Comparison of ENCODE assay signal across 26 cellular contexts in the genomic region with DNA sequence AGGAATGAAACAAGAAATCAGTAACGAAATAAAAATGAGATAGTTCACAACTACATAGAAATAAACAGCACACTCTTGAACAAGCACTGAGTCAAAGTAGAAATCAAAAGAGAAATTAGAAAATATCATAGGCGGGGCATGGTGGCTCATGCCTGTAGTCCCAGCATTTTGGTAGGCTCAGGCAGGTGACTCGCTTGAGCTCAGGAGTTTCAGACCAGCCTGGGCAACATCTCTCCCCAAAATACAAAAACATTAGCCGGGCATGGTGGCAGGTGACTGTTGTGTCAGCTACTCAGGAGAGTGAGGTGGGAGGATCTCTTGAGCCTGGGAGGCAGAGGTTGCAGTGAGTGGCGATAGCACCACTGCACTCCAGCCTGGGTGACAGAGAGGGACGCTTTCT.
DNase-seq lines count a peak whose midpoint lies in the region; FAIRE-seq and TF ChIP-seq lines count a peak whose summit lies in the region.
"Had no signal": no experiment of that assay in that cellular context is flagged by ENCODE, and none has a peak within 500 bp of the region (broad histone marks: within the 10 kb centered on the region; RNA-seq: fewer than 3 reads in every experiment).

No MANE protein-coding gene starts in this region.

- no peak for TF ChIP-seq EP300 in sigmoid colon (IDR thresholded peaks at IDR 0.05)

- POLR2A ChIA-PET in MCF 10A (lab: Yijun Ruan, JAX) = no interaction called here
- POLR2A ChIA-PET in activated CD4-positive, alpha-beta memory T cell treated with anti-CD3 and anti-CD28 coated beads, Interleukin-2, amount 10 ng/mL, durations not matched to agents 7 days and 5 days (lab: Charles Lee) = no interaction called here

- H4K20me1 ChIP-seq in mammary epithelial cell (ENCODE audit: insufficient read depth, low read length) = no peaks in the 10 kb centered on the region
- H4K20me1 ChIP-seq: BLaER1 treated with 17β-estradiol and CSF1 and Interleukin-3, amounts not matched to agents 10 nM and 100 nM had no signal

- no peak overlapping the region for H2AFZ ChIP-seq in mammary epithelial cell (ENCODE audit: low read depth, low read length)
- H2AFZ ChIP-seq: GM23338 had no signal

- dilution Hi-C loops in mammary epithelial cell (cut with HindIII; ENCODE audit: low sequenced_read_pairs) = no loop called here

- H3K4me1 ChIP-seq in mammary epithelial cell (ENCODE audit: insufficient read depth, low read length) (no peaks in the 10 kb centered on the region), sigmoid colon (no peaks in the 10 kb centered on the region)
- H3K4me1 ChIP-seq: BE2C; BLaER1 treated with 17β-estradiol and CSF1 and Interleukin-3, amounts not matched to agents 10 nM and 100 nM had no signal

- H3K9me3 ChIP-seq in mammary epithelial cell (replicated peaks; ENCODE audit: insufficient read depth, low read length) (no peaks in the 10 kb centered on the region), sigmoid colon (no peaks in the 10 kb centered on the region)
- H3K9me3 ChIP-seq: BE2C; BLaER1 treated with 17β-estradiol and CSF1 and Interleukin-3, amounts not matched to agents 10 nM and 100 nM had no signal

- TF ChIP-seq CTCF in mammary epithelial cell (conservative IDR thresholded peaks at IDR 0.05 in 1 of 2, IDR thresholded peaks at IDR 0.05 in 1 of 2; ENCODE audit: extremely low read depth in 1 of 2, insufficient read depth in 1 of 2, low read depth in 1 of 2, low read length in 2 of 2) (no peak), MCF 10A (IDR thresholded peaks at IDR 0.05; ENCODE audit: unreplicated experiment) (no peak), bronchial epithelial cell (IDR thresholded peaks at IDR 0.05; ENCODE audit: insufficient read depth, low read length, severe bottlenecking) (no peak), sigmoid colon (IDR thresholded peaks at IDR 0.05) (no peak)

- H3K36me3 ChIP-seq in mammary epithelial cell (ENCODE audit: insufficient read depth, low read length) = no peaks in the 10 kb centered on the region
- no peaks in the 10 kb centered on the region for H3K36me3 ChIP-seq in bronchial epithelial cell (ENCODE audit: control insufficient read depth, insufficient read depth, low read length)
- no peaks in the 10 kb centered on the region for H3K36me3 ChIP-seq in sigmoid colon
- H3K36me3 ChIP-seq: BE2C; BLaER1 treated with 17β-estradiol and CSF1 and Interleukin-3, amounts not matched to agents 10 nM and 100 nM had no signal

- H3K27ac ChIP-seq in mammary epithelial cell (ENCODE audit: insufficient read depth, low read depth, low read length) (no peak overlapping the region), sigmoid colon (no peak overlapping the region)
- H3K27ac ChIP-seq: 22Rv1; BLaER1 treated with 17β-estradiol and CSF1 and Interleukin-3, amounts not matched to agents 10 nM and 100 nM had no signal

- H3K79me2 ChIP-seq in mammary epithelial cell (ENCODE audit: insufficient read depth, low read length) = no peaks in the 10 kb centered on the region

- in situ Hi-C loops in mammary epithelial cell (cut with MboI; ENCODE audit: low sequenced_read_pairs in 2 of 2) = no loop called here

- no peak overlapping the region for H3K27ac Mint-ChIP-seq in MCF 10A (ENCODE audit: low read depth, unreplicated experiment)
- no peak overlapping the region for H3K27ac Mint-ChIP-seq in activated CD4-positive, alpha-beta memory T cell treated with anti-CD3 and anti-CD28 coated beads, Interleukin-2, amount 10 ng/mL, durations not matched to agents 7 days and 5 days
- H3K27ac Mint-ChIP-seq: CD14-positive monocyte; CD4-positive, alpha-beta T cell; CD8-positive, alpha-beta memory T cell; GM23338; H9 had no signal

- CTCF ChIA-PET in mammary epithelial cell (lab: Charles Lee; ENCODE audit: low non-redundant PET) (no interaction called here), MCF 10A (lab: Yijun Ruan, JAX) (no interaction called here)
- CTCF ChIA-PET in activated CD4-positive, alpha-beta memory T cell treated with anti-CD3 and anti-CD28 coated beads, Interleukin-2, amount 10 ng/mL, durations not matched to agents 7 days and 5 days (lab: Charles Lee) = no interaction called here

- intact Hi-C loops in mammary epithelial cell (cut with micrococcal nuclease) (no loop called here), MCF 10A (cut with micrococcal nuclease) (no loop called here), sigmoid colon (cut with DNase I) (no loop called here)

- H3K36me3 Mint-ChIP-seq in MCF 10A (ENCODE audit: insufficient read depth, unreplicated experiment) = no peaks in the 10 kb centered on the region
- H3K36me3 Mint-ChIP-seq in activated CD4-positive, alpha-beta memory T cell treated with anti-CD3 and anti-CD28 coated beads, Interleukin-2, amount 10 ng/mL, durations not matched to agents 7 days and 5 days (ENCODE audit: low read depth) = no peaks in the 10 kb centered on the region
- H3K36me3 Mint-ChIP-seq: CD14-positive monocyte; CD8-positive, alpha-beta memory T cell had no signal

- H3K9ac ChIP-seq in mammary epithelial cell (ENCODE audit: insufficient read depth, low read length) = no peak overlapping the region
- H3K9ac ChIP-seq: BLaER1 treated with 17β-estradiol and CSF1 and Interleukin-3, amounts not matched to agents 10 nM and 100 nM had no signal

- no peak overlapping the region for H3K4me3 Mint-ChIP-seq in MCF 10A (ENCODE audit: unreplicated experiment)
- no peak overlapping the region for H3K4me3 Mint-ChIP-seq in activated CD4-positive, alpha-beta memory T cell treated with anti-CD3 and anti-CD28 coated beads, Interleukin-2, amount 10 ng/mL, durations not matched to agents 7 days and 5 days
- H3K4me3 Mint-ChIP-seq: CD14-positive monocyte; CD4-positive, alpha-beta T cell; CD8-positive, alpha-beta memory T cell; GM23338; H9 had no signal

- H3K27me3 ChIP-seq in mammary epithelial cell (ENCODE audit: insufficient read depth, low read length) = no peaks in the 10 kb centered on the region
- no peaks in the 10 kb centered on the region for H3K27me3 ChIP-seq in bronchial epithelial cell (ENCODE audit: control insufficient read depth, insufficient read depth, low read length)
- H3K27me3 ChIP-seq in sigmoid colon = no peaks in the 10 kb centered on the region
- H3K27me3 ChIP-seq: BE2C; BLaER1 treated with 17β-estradiol and CSF1 and Interleukin-3, amounts not matched to agents 10 nM and 100 nM had no signal

- no peak overlapping the region for H3K4me2 ChIP-seq in mammary epithelial cell (ENCODE audit: insufficient read depth, low read depth, low read length)
- H3K4me2 ChIP-seq: BLaER1 treated with 17β-estradiol and CSF1 and Interleukin-3, amounts not matched to agents 10 nM and 100 nM; GM23338 had no signal

- H3K4me1 Mint-ChIP-seq in MCF 10A (ENCODE audit: insufficient read depth, unreplicated experiment) = no peaks in the 10 kb centered on the region
- H3K4me1 Mint-ChIP-seq in activated CD4-positive, alpha-beta memory T cell treated with anti-CD3 and anti-CD28 coated beads, Interleukin-2, amount 10 ng/mL, durations not matched to agents 7 days and 5 days = no peaks in the 10 kb centered on the region
- H3K4me1 Mint-ChIP-seq: CD14-positive monocyte; CD8-positive, alpha-beta memory T cell; GM23338; H9 had no signal

- no peaks in the 10 kb centered on the region for H3K9me3 Mint-ChIP-seq in MCF 10A (ENCODE audit: unreplicated experiment)
- no peaks in the 10 kb centered on the region for H3K9me3 Mint-ChIP-seq in activated CD4-positive, alpha-beta memory T cell treated with anti-CD3 and anti-CD28 coated beads, Interleukin-2, amount 10 ng/mL, durations not matched to agents 7 days and 5 days
- H3K9me3 Mint-ChIP-seq: CD14-positive monocyte; CD4-positive, alpha-beta T cell; CD8-positive, alpha-beta memory T cell; GM23338 had no signal

- WGBS in mammary epithelial cell (ENCODE audit: low coverage, missing lambda C conversion rate) = 53% methylated on average over 6 of the region's 6 CpGs
- WGBS in sigmoid colon, 2 donors = 78% methylated on average over 6 of the region's 6 CpGs

- no peaks in the 10 kb centered on the region for H3K27me3 Mint-ChIP-seq in MCF 10A (ENCODE audit: insufficient read depth, unreplicated experiment)
- H3K27me3 Mint-ChIP-seq in activated CD4-positive, alpha-beta memory T cell treated with anti-CD3 and anti-CD28 coated beads, Interleukin-2, amount 10 ng/mL, durations not matched to agents 7 days and 5 days = no peaks in the 10 kb centered on the region
- H3K27me3 Mint-ChIP-seq: CD4-positive, alpha-beta T cell; CD8-positive, alpha-beta memory T cell had no signal

- no peak for FAIRE-seq in bronchial epithelial cell (lab: Jason Lieb, UNC)
- FAIRE-seq: A204.1, D721Med, GM12891, GM18507 had no signal

- no peak for TF ChIP-seq POLR2A in sigmoid colon (IDR thresholded peaks at IDR 0.05)

- no TSS peak for BruUV-seq in mammary epithelial cell (replicated peaks; lab: Mats Ljungman, UMichigan)
- no TSS peak for BruUV-seq in MCF 10A (replicated peaks; lab: Mats Ljungman, UMichigan)

- H3K4me3 ChIP-seq in mammary epithelial cell (replicated peaks in 1 of 3; ENCODE audit: insufficient read depth in 1 of 3, low read depth in 2 of 3, low read length in 3 of 3) (no peak overlapping the region), bronchial epithelial cell (ENCODE audit: low read depth, low read length) (no peak overlapping the region), sigmoid colon (no peak overlapping the region)
- H3K4me3 ChIP-seq: BLaER1 treated with 17β-estradiol and CSF1 and Interleukin-3, amounts not matched to agents 10 nM and 100 nM; GM23338 had no signal

- DNase-seq in mammary epithelial cell (peak; percentile 32), MCF 10A (ENCODE audit: unreplicated experiment) (no peak), OCI-M1 (lab: John Stamatoyannopoulos, UW) (peak; percentile 5), bronchial epithelial cell (ENCODE audit: low read depth) (peak; percentile 5), NCI-H2227 treated with DMSO at 0.1 percent for 48 hours (lab: John Stamatoyannopoulos, UW) (no peak), sigmoid colon (no peak), Kasumi-1 (lab: John Stamatoyannopoulos, UW) (no peak)
- no peak for DNase-seq in activated CD4-positive, alpha-beta memory T cell treated with anti-CD3 and anti-CD28 coated beads, Interleukin-2, amount 10 ng/mL, durations not matched to agents 7 days and 5 days
- DNase-seq: ACHN; AML-193; BE2C; CD4-positive, alpha-beta T cell; CD8-positive, alpha-beta memory T cell; DMS 273 treated with DMSO at 0.1 percent for 48 hours; DMS79; EL; GDM1; H9 had no signal

Comparison
In these comparisons a context has a peak if more than half of its experiments do, and no peak if none do; other contexts are left out.
1. DNase-seq: peak in mammary epithelial cell (single experiment), OCI-M1 (single experiment) and bronchial epithelial cell (single experiment); none in MCF 10A (single experiment), NCI-H2227 treated with DMSO at 0.1 percent for 48 hours (single experiment), activated CD4-positive, alpha-beta memory T cell treated with anti-CD3 and anti-CD28 coated beads, Interleukin-2, amount 10 ng/mL, durations not matched to agents 7 days and 5 days (single experiment), sigmoid colon (single experiment) and Kasumi-1 (0 of 2).